Comparison of ENCODE assay signal across 23 cellular contexts in genomic region chr4:154036856-154037255, GRCh38.
"Had no signal": no experiment of that assay in that cellular context is flagged by ENCODE, and none has a peak within 500 bp of the region (broad histone marks: within the 10 kb centered on the region; RNA-seq: fewer than 3 reads in every experiment).

No MANE protein-coding gene starts in this region.

- H3K27me3 ChIP-seq: neural progenitor cell, pancreas, right lobe of liver, sigmoid colon, stomach, thyroid gland, tibial nerve, upper lobe of left lung, vagina had no signal

- DNase-seq: naive B cell; naive thymus-derived CD8-positive, alpha-beta T cell; occipital lobe; pancreas; right cardiac atrium; right lobe of liver; sigmoid colon; small intestine; stimulated activated CD4-positive, alpha-beta T cell treated with anti-CD3 and anti-CD28 coated beads, Interleukin-15, amount 100 ng/mL, for 24 hours; stimulated activated CD4-positive, alpha-beta T cell treated with anti-CD3 and anti-CD28 coated beads, Interleukin-2, amount 100 ng/mL, for 24 hours; stimulated activated CD4-positive, alpha-beta T cell treated with anti-CD3 and anti-CD28 coated beads, Interleukin-2, amount 100 ng/mL, for 48 hours; stimulated activated CD4-positive, alpha-beta T cell treated with anti-CD3 and anti-CD28 coated beads, Interleukin-4, amount 100 ng/mL, for 24 hours; stimulated activated naive B cell treated with anti-CD40 and anti-IgM and Interleukin-4, amounts not matched to agents 10 μg/mL and 1 μg/mL and 100 μg/mL, for 72 hours; stimulated activated naive CD4-positive, alpha-beta T cell treated with Interleukin-2 at 50 U/mL for 16 hours; stomach; thyroid gland; trophoblast cell; upper lobe of left lung had no signal

- H3K27ac ChIP-seq: neural progenitor cell, pancreas, prostate gland, right lobe of liver, sigmoid colon, stomach, thoracic aorta, thyroid gland, tibial nerve, upper lobe of left lung, vagina had no signal

- H2AFZ ChIP-seq: neural progenitor cell had no signal

- H3K9ac ChIP-seq: neural progenitor cell had no signal

- H3K9me3 ChIP-seq: pancreas, prostate gland, right lobe of liver, sigmoid colon, thoracic aorta, thyroid gland, upper lobe of left lung, vagina had no signal

- H3K4me2 ChIP-seq: neural progenitor cell had no signal

- H3K4me3 ChIP-seq: neural progenitor cell, pancreas, prostate gland, right lobe of liver, sigmoid colon, stomach, thoracic aorta, thyroid gland, tibial nerve, upper lobe of left lung, vagina had no signal

- H3K36me3 ChIP-seq: pancreas, prostate gland, right lobe of liver, sigmoid colon, stomach, thoracic aorta, thyroid gland, tibial nerve, upper lobe of left lung, vagina had no signal

- H3K4me1 ChIP-seq: neural progenitor cell, pancreas, prostate gland, right lobe of liver, sigmoid colon, stomach, thyroid gland, tibial nerve, upper lobe of left lung, vagina had no signal
